1 cellular context compared by ENCODE assay signal in genomic region chr12:96070670-96071279, GRCh38.
TF ChIP-seq lines count a peak whose summit lies in the region.

No MANE protein-coding gene starts in this region.

TF ChIP-seq in IMR-90, 13 proteins besides CTCF, POLR2A, EP300 and RAD21:
- no peak for TF ChIP-seq CHD1 (IDR thresholded peaks at IDR 0.05; ENCODE audit: low read depth, low read length)
- TF ChIP-seq BHLHE40 (IDR thresholded peaks at IDR 0.05; ENCODE audit: low read depth, low read length), result no peak
